Comparison of ENCODE assay signal across 1 cellular context in genomic region chr15:89809093-89809786, GRCh38.
TF ChIP-seq lines count a peak whose summit lies in the region.

No MANE protein-coding gene starts in this region.

TF ChIP-seq in HepG2, 621 proteins besides CTCF, POLR2A, EP300 and RAD21 (continued from another document and continues in another):
- no peak for TF ChIP-seq ZBTB40 (IDR thresholded peaks at IDR 0.05)
- TF ChIP-seq ZBTB40 (CRISPR knock-in tag; IDR thresholded peaks at IDR 0.05) = peak; percentile 64; the same call in 1 of the 2 replicates
- no peak for TF ChIP-seq PRMT3 (CRISPR knock-in tag; IDR thresholded peaks at IDR 0.05; ENCODE audit: borderline replicate concordance, low read depth)
- TF ChIP-seq PBX2 (CRISPR knock-in tag; IDR thresholded peaks at IDR 0.05) = no peak
- TF ChIP-seq THAP8 (CRISPR knock-in tag; IDR thresholded peaks at IDR 0.05; ENCODE audit: borderline replicate concordance) = no peak
- no peak for TF ChIP-seq ZC3H4 (CRISPR knock-in tag; IDR thresholded peaks at IDR 0.05; ENCODE audit: borderline replicate concordance)
- TF ChIP-seq KMT2A (CRISPR knock-in tag; IDR thresholded peaks at IDR 0.05) = no peak
- TF ChIP-seq XRCC5 (optimal IDR thresholded peaks at IDR 0.05; ENCODE audit: low read length) = no peak
- no peak for TF ChIP-seq ADNP (CRISPR knock-in tag; IDR thresholded peaks at IDR 0.05)
- TF ChIP-seq RFXANK (CRISPR knock-in tag; IDR thresholded peaks at IDR 0.05) = no peak
- no peak for TF ChIP-seq NFAT5 (CRISPR knock-in tag; IDR thresholded peaks at IDR 0.05)
- peak; percentile 88 for TF ChIP-seq SRSF1 (optimal IDR thresholded peaks at IDR 0.05; ENCODE audit: low read depth, low read length)
- TF ChIP-seq ZNF260 (CRISPR knock-in tag; IDR thresholded peaks at IDR 0.05; ENCODE audit: borderline replicate concordance, low read depth) = no peak
- TF ChIP-seq BRF2 (CRISPR knock-in tag; IDR thresholded peaks at IDR 0.05) = no peak
- no peak; the same call in 1 of the 2 replicates for TF ChIP-seq ZHX1 (CRISPR knock-in tag; IDR thresholded peaks at IDR 0.05; ENCODE audit: low read depth)
- no peak for TF ChIP-seq ZSCAN30 (CRISPR knock-in tag; IDR thresholded peaks at IDR 0.05)
- no peak for TF ChIP-seq ZNF121 (CRISPR knock-in tag; IDR thresholded peaks at IDR 0.05)
- peak; percentile 66 for TF ChIP-seq SP5 (CRISPR knock-in tag; IDR thresholded peaks at IDR 0.05; ENCODE audit: borderline replicate concordance, low read depth)
- no peak for TF ChIP-seq CSRNP2 (CRISPR knock-in tag; conservative IDR thresholded peaks at IDR 0.05; ENCODE audit: low read depth)
- TF ChIP-seq DNMT3B (CRISPR knock-in tag; conservative IDR thresholded peaks at IDR 0.05) = 0 out of 2 replicates have a peak, but pooled peaks have one; percentile 52
- TF ChIP-seq IRF1 (CRISPR knock-in tag; IDR thresholded peaks at IDR 0.05; ENCODE audit: low read depth) = no peak
- no peak for TF ChIP-seq TEAD2 (CRISPR knock-in tag; IDR thresholded peaks at IDR 0.05)
- TF ChIP-seq ZNF562 (CRISPR knock-in tag; IDR thresholded peaks at IDR 0.05; ENCODE audit: borderline replicate concordance) = no peak
- TF ChIP-seq BHLHE40 (IDR thresholded peaks at IDR 0.05; ENCODE audit: low read length) = no peak
- TF ChIP-seq ZSCAN5A (CRISPR knock-in tag; IDR thresholded peaks at IDR 0.05; ENCODE audit: borderline replicate concordance) = peak; percentile 55; the same call in 1 of the 2 replicates
- peak; percentile 64 for TF ChIP-seq ZNF350 (CRISPR knock-in tag; IDR thresholded peaks at IDR 0.05; ENCODE audit: borderline replicate concordance, low read depth)
- no peak; the same call in 1 of the 2 replicates for TF ChIP-seq CBFB (CRISPR knock-in tag; IDR thresholded peaks at IDR 0.05)
- no peak for TF ChIP-seq ZNF367 (CRISPR knock-in tag; IDR thresholded peaks at IDR 0.05; ENCODE audit: borderline replicate concordance)
- peak; percentile 83; the same call in 1 of the 2 replicates for TF ChIP-seq ZSCAN31 (CRISPR knock-in tag; IDR thresholded peaks at IDR 0.05; ENCODE audit: low read depth)
- no peak for TF ChIP-seq BRCA1 (CRISPR knock-in tag; IDR thresholded peaks at IDR 0.05)
- no peak for TF ChIP-seq NR3C1 (CRISPR knock-in tag; IDR thresholded peaks at IDR 0.05)
